In genomic region chr16:70800798-70801480, GRCh38 we compare ENCODE assay signal across 8 cellular contexts. TPM values are rescaled to one million over a fixed set of nuclear protein-coding genes. Genes with fewer than 3 reads are reported as not detected.
DNase-seq lines count a peak whose midpoint lies in the region; ATAC-seq and TF ChIP-seq lines count a peak whose summit lies in the region.

VAC14 (minus strand) TSS chr16:70801158; CDS start chr16:70800900, 258 bp downstream.

- H3K9me2 ChIP-seq in SU-DHL-6 (replicated peaks; ENCODE audit: insufficient read depth, low read length), result no peaks in the 10 kb centered on the region

- H3F3A ChIP-seq in SU-DHL-6 (ENCODE audit: insufficient read depth), result peaks cover 5% of the 10 kb centered on the region; the same call in 1 of the 2 replicates

- H3K4me3 ChIP-seq in GM12865 (ENCODE audit: low read depth, low read length) (peak within 1 kb of the TSS; percentile 85), SU-DHL-6 (ENCODE audit: insufficient read depth, low read length, poor library complexity, severe bottlenecking) (peak within 1 kb of the TSS; percentile 80), parathyroid adenoma (ENCODE audit: low read depth, low read length) (peak within 1 kb of the TSS; percentile 75), tibial artery (peak within 1 kb of the TSS; percentile 74 to 91)

- TF ChIP-seq CTCF in GM12865 (IDR thresholded peaks at IDR 0.05; ENCODE audit: insufficient read depth, low read depth, low read length, missing control alignments), result no peak
- TF ChIP-seq CTCF in SU-DHL-6 (IDR thresholded peaks at IDR 0.05; ENCODE audit: insufficient read depth, low read length, poor library complexity, severe bottlenecking), result no peak
- no peak for TF ChIP-seq CTCF in parathyroid adenoma (IDR thresholded peaks at IDR 0.05)
- TF ChIP-seq CTCF in tibial artery (IDR thresholded peaks at IDR 0.05), result no peak

- H3K27ac Mint-ChIP-seq in activated naive CD8-positive, alpha-beta T cell treated with anti-CD3 and anti-CD28 coated beads, Interleukin-2, amount 10 ng/mL, durations not matched to agents 7 days and 5 days, result peak within 1 kb of the TSS; percentile 94

- ATAC-seq in HG02759 (IDR thresholded peaks at IDR 0.05; ENCODE audit: unreplicated experiment), result peak; percentile 94
- ATAC-seq in activated naive CD8-positive, alpha-beta T cell treated with anti-CD3 and anti-CD28 coated beads, Interleukin-2, amount 10 ng/mL, durations not matched to agents 7 days and 5 days (ENCODE audit: low read depth), result peak; percentile 91
- ATAC-seq in Right ventricle myocardium superior (ENCODE audit: poor library complexity), result peak; percentile 99

- H3K4me2 ChIP-seq in SU-DHL-6 (ENCODE audit: low read depth, low read length, poor library complexity, severe bottlenecking) (peak within 1 kb of the TSS; percentile 74), parathyroid adenoma (ENCODE audit: low read length) (peak within 1 kb of the TSS; percentile 76)

- H3K27me3 Mint-ChIP-seq in activated naive CD8-positive, alpha-beta T cell treated with anti-CD3 and anti-CD28 coated beads, Interleukin-2, amount 10 ng/mL, durations not matched to agents 7 days and 5 days, result peaks cover 8% of the 10 kb centered on the region

- H4K20me1 ChIP-seq in SU-DHL-6 (ENCODE audit: low read depth, low read length), result no peaks in the 10 kb centered on the region

- H3K9ac ChIP-seq in SU-DHL-6 (ENCODE audit: low read length) (peak within 1 kb of the TSS; percentile 75), parathyroid adenoma (peak within 1 kb of the TSS; percentile 70)

- H3K9me3 ChIP-seq in SU-DHL-6 (ENCODE audit: insufficient read depth, low read length) (no peaks in the 10 kb centered on the region), parathyroid adenoma (ENCODE audit: control insufficient read depth, low read length) (no peaks in the 10 kb centered on the region), tibial artery (peaks cover 0 to 2% (median 0%) of the 10 kb centered on the region in 3 donors)

- H3K79me2 ChIP-seq in SU-DHL-6 (ENCODE audit: insufficient read depth, low read length) (peaks cover 47% of the 10 kb centered on the region), parathyroid adenoma (peaks cover 41% of the 10 kb centered on the region)

- peaks cover 15% of the 10 kb centered on the region for H3K4me1 Mint-ChIP-seq in activated naive CD8-positive, alpha-beta T cell treated with anti-CD3 and anti-CD28 coated beads, Interleukin-2, amount 10 ng/mL, durations not matched to agents 7 days and 5 days

- H3K36me3 Mint-ChIP-seq in activated naive CD8-positive, alpha-beta T cell treated with anti-CD3 and anti-CD28 coated beads, Interleukin-2, amount 10 ng/mL, durations not matched to agents 7 days and 5 days, result no peaks in the 10 kb centered on the region

- peak within 1 kb of the TSS; percentile 97 for H2AFZ ChIP-seq in SU-DHL-6 (ENCODE audit: low read depth, low read length, severe bottlenecking)
- peak within 1 kb of the TSS; percentile 96 for H2AFZ ChIP-seq in parathyroid adenoma

- DNase-seq in GM12865 (ENCODE audit: low read depth) (peak; percentile 95), NCI-H1417 (lab: John Stamatoyannopoulos, UW) (peak; percentile 85 to 95 (median 91)), Right ventricle myocardium superior (peak; percentile 95), tibial artery (peak; percentile 87 to 92)
- DNase-seq in activated naive CD8-positive, alpha-beta T cell treated with anti-CD3 and anti-CD28 coated beads, Interleukin-2, amount 10 ng/mL, durations not matched to agents 7 days and 5 days, result peak; percentile 98

- H3K27ac ChIP-seq in SU-DHL-6 (ENCODE audit: low read depth, low read length), result peak within 1 kb of the TSS; percentile 50
- H3K27ac ChIP-seq in parathyroid adenoma, result peak within 1 kb of the TSS; percentile 15
- H3K27ac ChIP-seq in tibial artery, result peak within 1 kb of the TSS; percentile 44 to 70

- H3K9me3 Mint-ChIP-seq in activated naive CD8-positive, alpha-beta T cell treated with anti-CD3 and anti-CD28 coated beads, Interleukin-2, amount 10 ng/mL, durations not matched to agents 7 days and 5 days, result peaks cover 7% of the 10 kb centered on the region

- peak within 1 kb of the TSS; percentile 92 for H3K4me3 Mint-ChIP-seq in activated naive CD8-positive, alpha-beta T cell treated with anti-CD3 and anti-CD28 coated beads, Interleukin-2, amount 10 ng/mL, durations not matched to agents 7 days and 5 days

- H3K4me1 ChIP-seq in parathyroid adenoma, result no peaks in the 10 kb centered on the region
- peaks cover 0 to 18% (median 14%) of the 10 kb centered on the region in 4 donors for H3K4me1 ChIP-seq in tibial artery

- POLR2A ChIA-PET in activated naive CD8-positive, alpha-beta T cell treated with anti-CD3 and anti-CD28 coated beads, Interleukin-2, amount 10 ng/mL, durations not matched to agents 7 days and 5 days (lab: Charles Lee), result interaction anchor here (1.1 to 1.8 kb wide), 3 partner anchors 8 to 64 kb away, joined by 3 to 5 read pairs (median 4); no protein-coding TSS in a partner anchor

- intact Hi-C loops in Right ventricle myocardium superior (cut with DNase I) (no loop called here), tibial artery (cut with DNase I; ENCODE audit: low total_unique reads) (no loop called here)

- H3K36me3 ChIP-seq in SU-DHL-6 (ENCODE audit: low read length), result no peaks in the 10 kb centered on the region
- no peaks in the 10 kb centered on the region for H3K36me3 ChIP-seq in parathyroid adenoma (ENCODE audit: control insufficient read depth, insufficient read depth, low read length)
- H3K36me3 ChIP-seq in tibial artery, result peaks cover 0 to 8% (median 0%) of the 10 kb centered on the region in 3 donors

- H3K27me3 ChIP-seq in SU-DHL-6 (ENCODE audit: low read length) (no peaks in the 10 kb centered on the region), parathyroid adenoma (ENCODE audit: control insufficient read depth, insufficient read depth, low read length) (no peaks in the 10 kb centered on the region), tibial artery (no peaks in the 10 kb centered on the region)

RNA-seq across cellular contexts. Expression of gene VAC14, which starts in this region (rescaled TPM):
- 10 to 100 TPM; 34.4 to 36.9 TPM for total RNA-seq in activated naive CD8-positive, alpha-beta T cell treated with anti-CD3 and anti-CD28 coated beads, Interleukin-2, amount 10 ng/mL, durations not matched to agents 7 days and 5 days
- 17.4 TPM for total RNA-seq in Right ventricle myocardium superior

Comparison
In these comparisons a context has a peak if more than half of its experiments do, and no peak if none do; other contexts are left out.
1. Peak in every context shown above with its lines: DNase-seq, ATAC-seq, H3K4me3 ChIP-seq and H3K27ac ChIP-seq.